Comparison of ENCODE assay signal across 15 cellular contexts in genomic region chr3:169596126-169596525, GRCh38.
"Had no signal": no experiment of that assay in that cellular context is flagged by ENCODE, and none has a peak within 500 bp of the region (broad histone marks: within the 10 kb centered on the region; RNA-seq: fewer than 3 reads in every experiment).

No MANE protein-coding gene starts in this region.

- H3K4me1 Mint-ChIP-seq: memory B cell had no signal

- H3K9me3 Mint-ChIP-seq: effector memory CD8-positive, alpha-beta T cell; memory B cell; mesothelial cell of epicardium; natural killer cell treated with Interleukin-12 subunit alpha and Interleukin-12 subunit beta and Interleukin-15 and Interleukin-18, amount 100 ng/mL, for 72 hours; neural progenitor cell; type B pancreatic cell had no signal

- H3K4me3 Mint-ChIP-seq: effector memory CD8-positive, alpha-beta T cell; memory B cell; mesothelial cell of epicardium; natural killer cell treated with Interleukin-12 subunit alpha and Interleukin-12 subunit beta and Interleukin-15 and Interleukin-18, amount 100 ng/mL, for 72 hours; neural progenitor cell; type B pancreatic cell had no signal

- DNase-seq: effector memory CD8-positive, alpha-beta T cell; gastrocnemius medialis; islet precursor cell; left lung; lower lobe of right lung; nucleus accumbens; ovary; right cardiac atrium; stimulated activated CD4-positive, alpha-beta T cell treated with anti-CD3 and anti-CD28 coated beads, Interleukin-2, amount 100 ng/mL, for 48 hours; stimulated activated naive CD4-positive, alpha-beta T cell treated with Interleukin-2 at 50 U/mL for 16 hours had no signal

- H3K36me3 Mint-ChIP-seq: memory B cell; mesothelial cell of epicardium; natural killer cell treated with Interleukin-12 subunit alpha and Interleukin-12 subunit beta and Interleukin-15 and Interleukin-18, amount 100 ng/mL, for 72 hours; type B pancreatic cell had no signal

- ATAC-seq: effector memory CD8-positive, alpha-beta T cell; gastrocnemius medialis; left lung; lower lobe of right lung; natural killer cell treated with Interleukin-12 subunit alpha and Interleukin-12 subunit beta and Interleukin-15 and Interleukin-18, amount 100 ng/mL, for 72 hours; right cardiac atrium had no signal

- H3K27ac Mint-ChIP-seq: effector memory CD8-positive, alpha-beta T cell; memory B cell; mesothelial cell of epicardium; natural killer cell treated with Interleukin-12 subunit alpha and Interleukin-12 subunit beta and Interleukin-15 and Interleukin-18, amount 100 ng/mL, for 72 hours; neural progenitor cell; type B pancreatic cell had no signal
